9 cellular contexts compared by ENCODE assay signal in the genomic region with DNA sequence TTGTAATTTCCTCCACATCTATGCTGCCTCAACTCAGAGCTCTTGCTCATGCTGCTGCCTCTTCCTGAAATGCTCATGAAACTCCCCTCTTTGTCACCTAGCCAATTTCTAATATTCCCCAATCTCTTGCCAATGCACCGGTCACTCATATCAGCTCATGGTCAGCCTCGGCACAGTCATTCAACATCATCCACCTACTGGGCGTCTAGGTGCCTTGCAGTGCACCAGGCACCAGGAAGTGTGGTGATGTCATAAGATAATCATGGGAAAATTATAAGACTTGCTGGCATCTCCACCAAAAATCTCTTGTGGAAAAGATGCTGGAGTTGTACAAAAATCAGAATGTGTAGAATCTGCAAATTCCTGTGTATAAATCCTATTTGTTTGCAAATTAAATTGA. TPM values are rescaled to one million over a fixed set of nuclear protein-coding genes. Genes with fewer than 3 reads are reported as not detected.
DNase-seq lines count a peak whose midpoint lies in the region; ATAC-seq and TF ChIP-seq lines count a peak whose summit lies in the region.
"Had no signal": no experiment of that assay in that cellular context is flagged by ENCODE, and none has a peak within 500 bp of the region (broad histone marks: within the 10 kb centered on the region; RNA-seq: fewer than 3 reads in every experiment).

No MANE protein-coding gene starts in this region.

- H3K9ac ChIP-seq in Karpas-422 (ENCODE audit: low read length) = no peak overlapping the region

- no peak overlapping the region for H3K27ac ChIP-seq in Karpas-422 (ENCODE audit: low read length)

- H3K4me3 ChIP-seq in Karpas-422 (ENCODE audit: low read length) = no peak overlapping the region
- H3K4me3 ChIP-seq in HAP-1 = no peak overlapping the region

- H3K79me2 ChIP-seq in Karpas-422 (ENCODE audit: low read length) = no peaks in the 10 kb centered on the region

- H3K9me3 Mint-ChIP-seq in brain = peaks cover 0 to 5% (median 0%) of the 10 kb centered on the region in 5 experiments
- H3K9me3 Mint-ChIP-seq in activated T-cell treated with anti-CD3 and anti-CD28 coated beads, Interleukin-2, amount 50 U/mL, for 4 hours = no peaks in the 10 kb centered on the region

- TF ChIP-seq CTCF in AG09319 (IDR thresholded peaks at IDR 0.05; ENCODE audit: low read depth, low read length) (peak; percentile 37), brain (conservative IDR thresholded peaks at IDR 0.05) (no peak)

- H2AFZ ChIP-seq in Karpas-422 (ENCODE audit: low read length) = no peak overlapping the region

- H4K20me1 ChIP-seq in Karpas-422 (ENCODE audit: insufficient read depth, low read depth, low read length) = no peaks in the 10 kb centered on the region

- no peaks in the 10 kb centered on the region for H3K9me2 ChIP-seq in Karpas-422 (replicated peaks; ENCODE audit: insufficient read depth, low read length)

- in situ Hi-C loops in HAP-1 (cut with MboI; ENCODE audit: low sequenced_read_pairs) = no loop called here

- peak overlapping the region in 1 of 5 experiments; percentile 7 for H3K4me3 Mint-ChIP-seq in brain
- no peak overlapping the region for H3K4me3 Mint-ChIP-seq in activated T-cell treated with anti-CD3 and anti-CD28 coated beads, Interleukin-2, amount 50 U/mL, for 4 hours

- no peaks in the 10 kb centered on the region for H3K9me3 ChIP-seq in Karpas-422 (ENCODE audit: low read length)
- H3K9me3 ChIP-seq in HAP-1 = no peaks in the 10 kb centered on the region
- H3K9me3 ChIP-seq: Caco-2 had no signal

- DNase-seq in AG09319 (ENCODE audit: extremely low read depth, low read depth) (no peak), Karpas-422 (peak; percentile 2), lung microvascular endothelial cell (ENCODE audit: low read depth in 2 of 2) (peak; percentile 10 to 91), NCI-H1417 treated with DMSO at 0.1 percent for 48 hours (lab: John Stamatoyannopoulos, UW) (no peak), HAP-1 (ENCODE audit: low spot score in 2 of 2) (no peak)
- no peak for DNase-seq in activated T-cell treated with anti-CD3 and anti-CD28 coated beads, Interleukin-2, amount 50 U/mL, for 4 hours
- DNase-seq: Caco-2 had no signal

- H3K4me1 ChIP-seq in Karpas-422 (ENCODE audit: low read length) (no peaks in the 10 kb centered on the region), HAP-1 (peaks cover 7% of the 10 kb centered on the region)
- H3K4me1 ChIP-seq: Caco-2 had no signal

- no peak for ATAC-seq in HG03439 (IDR thresholded peaks at IDR 0.05; ENCODE audit: unreplicated experiment)
- no peak for ATAC-seq in activated T-cell treated with anti-CD3 and anti-CD28 coated beads, Interleukin-2, amount 50 U/mL, for 4 hours

- H3K4me2 ChIP-seq in Karpas-422 (ENCODE audit: low read depth, low read length, poor library complexity, severe bottlenecking) = no peak overlapping the region

- peaks cover 40% of the 10 kb centered on the region for H3K4me1 Mint-ChIP-seq in brain
- no peaks in the 10 kb centered on the region for H3K4me1 Mint-ChIP-seq in activated T-cell treated with anti-CD3 and anti-CD28 coated beads, Interleukin-2, amount 50 U/mL, for 4 hours (ENCODE audit: low read depth)

- H3K27me3 Mint-ChIP-seq in brain = peaks cover 4% of the 10 kb centered on the region
- peaks cover 2% of the 10 kb centered on the region for H3K27me3 Mint-ChIP-seq in activated T-cell treated with anti-CD3 and anti-CD28 coated beads, Interleukin-2, amount 50 U/mL, for 4 hours (ENCODE audit: low read depth)

- H3K36me3 ChIP-seq in Karpas-422 (ENCODE audit: insufficient read depth, low read length) (no peaks in the 10 kb centered on the region), HAP-1 (replicated peaks) (no peaks in the 10 kb centered on the region)

- peak overlapping the region in 3 of 5 experiments; percentile 49 to 73 (median 68) for H3K27ac Mint-ChIP-seq in brain

- H3K36me3 Mint-ChIP-seq in brain = no peaks in the 10 kb centered on the region
- H3K36me3 Mint-ChIP-seq in activated T-cell treated with anti-CD3 and anti-CD28 coated beads, Interleukin-2, amount 50 U/mL, for 4 hours (ENCODE audit: insufficient read depth) = no peaks in the 10 kb centered on the region

- H3K27me3 ChIP-seq in Karpas-422 (ENCODE audit: low read length) (no peaks in the 10 kb centered on the region), HAP-1 (ENCODE audit: low read depth) (no peaks in the 10 kb centered on the region)

RNA-seq across cellular contexts. Expression of a gene that starts 52.6 kb away (rescaled TPM):
- 0.11 TPM in 1 of 2 replicates, not detected in the other for total RNA-seq in Karpas-422 (2014; rRNA removed; shearing (Covaris generic); ENCODE audit: low replicate concordance)
- 0.17 TPM for polyA plus RNA-seq in brain (ENCODE audit: insufficient read depth, low read depth, low replicate concordance)
- under 0.01 TPM in 1 of 2 replicates, not detected in the other for total RNA-seq in lung microvascular endothelial cell
- under 1 TPM; 0.05 to 0.78 (median 0.14) TPM for total RNA-seq in activated T-cell treated with anti-CD3 and anti-CD28 coated beads, Interleukin-2, amount 50 U/mL, for 4 hours

Comparison
In these comparisons a context has a peak if more than half of its experiments do, and no peak if none do; other contexts are left out.
1. DNase-seq: peak in Karpas-422 (single experiment) and lung microvascular endothelial cell (2 of 2); none in AG09319 (single experiment), NCI-H1417 treated with DMSO at 0.1 percent for 48 hours (single experiment), HAP-1 (0 of 2) and activated T-cell treated with anti-CD3 and anti-CD28 coated beads, Interleukin-2, amount 50 U/mL, for 4 hours (single experiment).